In genomic region chr9:97237951-97238851, GRCh38 we compare ENCODE assay signal across 8 cellular contexts.
A peak's percentile ranks its signal among the peaks of the same experiment; 100 is the strongest.
DNase-seq lines count a peak whose midpoint lies in the region; ATAC-seq and TF ChIP-seq lines count a peak whose summit lies in the region.

No MANE protein-coding gene starts in this region.

- peak overlapping the region; percentile 83 for H3K27ac ChIP-seq in parathyroid adenoma
- H3K27ac ChIP-seq in thoracic aorta = peak overlapping the region; percentile 57

- H3K9me3 ChIP-seq in parathyroid adenoma (ENCODE audit: control insufficient read depth, low read length) (no peaks in the 10 kb centered on the region), thoracic aorta (no peaks in the 10 kb centered on the region)

- H3K27ac Mint-ChIP-seq in T-helper 1 cell treated with Interleukin-12 subunit alpha and Interleukin-12 subunit beta and Interleukin-4 antibody, amounts not matched to agents 30 μg/mL and 1 μg/mL, for 36 hours = peak overlapping the region; percentile 90

- H3K27me3 ChIP-seq in parathyroid adenoma (ENCODE audit: control insufficient read depth, insufficient read depth, low read length) = no peaks in the 10 kb centered on the region
- no peaks in the 10 kb centered on the region for H3K27me3 ChIP-seq in thoracic aorta (replicated peaks; ENCODE audit: insufficient read depth)

- H3K9ac ChIP-seq in parathyroid adenoma = peak overlapping the region; percentile 53

- no peaks in the 10 kb centered on the region for H3K36me3 ChIP-seq in parathyroid adenoma (ENCODE audit: control insufficient read depth, insufficient read depth, low read length)
- H3K36me3 ChIP-seq in thoracic aorta = no peaks in the 10 kb centered on the region

- H3K4me1 ChIP-seq in parathyroid adenoma (no peaks in the 10 kb centered on the region), thoracic aorta (ENCODE audit: control insufficient read depth in 1 of 2, low read depth in 2 of 2) (peaks cover 3 to 8% of the 10 kb centered on the region in 2 donors)

- H3K79me2 ChIP-seq in parathyroid adenoma = no peaks in the 10 kb centered on the region

- peak overlapping the region; percentile 74 for H3K4me2 ChIP-seq in parathyroid adenoma (ENCODE audit: low read length)

- no peak for TF ChIP-seq CTCF in parathyroid adenoma (IDR thresholded peaks at IDR 0.05)
- TF ChIP-seq CTCF in thoracic aorta (IDR thresholded peaks at IDR 0.05) = no peak

- H3K4me3 Mint-ChIP-seq in T-helper 1 cell treated with Interleukin-12 subunit alpha and Interleukin-12 subunit beta and Interleukin-4 antibody, amounts not matched to agents 30 μg/mL and 1 μg/mL, for 36 hours = peak overlapping the region; percentile 92

- no peaks in the 10 kb centered on the region for H3K36me3 Mint-ChIP-seq in T-helper 1 cell treated with Interleukin-12 subunit alpha and Interleukin-12 subunit beta and Interleukin-4 antibody, amounts not matched to agents 30 μg/mL and 1 μg/mL, for 36 hours (ENCODE audit: low read depth)

- peaks cover 18% of the 10 kb centered on the region for H3K4me1 Mint-ChIP-seq in T-helper 1 cell treated with Interleukin-12 subunit alpha and Interleukin-12 subunit beta and Interleukin-4 antibody, amounts not matched to agents 30 μg/mL and 1 μg/mL, for 36 hours (ENCODE audit: low read depth)

- peak overlapping the region; percentile 57 for H3K4me3 ChIP-seq in parathyroid adenoma (ENCODE audit: low read depth, low read length)
- peak overlapping the region; percentile 81 for H3K4me3 ChIP-seq in thoracic aorta

- intact Hi-C loops in cardiac septum (cut with DNase I) = no loop called here

- H2AFZ ChIP-seq in parathyroid adenoma = peak overlapping the region; percentile 98

- peaks cover 15% of the 10 kb centered on the region for H3K27me3 Mint-ChIP-seq in T-helper 1 cell treated with Interleukin-12 subunit alpha and Interleukin-12 subunit beta and Interleukin-4 antibody, amounts not matched to agents 30 μg/mL and 1 μg/mL, for 36 hours (ENCODE audit: low read depth)

- peak; percentile 88 for ATAC-seq in GM18861 (IDR thresholded peaks at IDR 0.05; ENCODE audit: unreplicated experiment)
- peak; percentile 58 for ATAC-seq in thoracic aorta (ENCODE audit: insufficient number of reproducible peaks, low FRiP score, low read depth)
- ATAC-seq in HG03342 (IDR thresholded peaks at IDR 0.05; ENCODE audit: unreplicated experiment) = no peak

- H3K9me3 Mint-ChIP-seq in T-helper 1 cell treated with Interleukin-12 subunit alpha and Interleukin-12 subunit beta and Interleukin-4 antibody, amounts not matched to agents 30 μg/mL and 1 μg/mL, for 36 hours = no peaks in the 10 kb centered on the region

- peak; percentile 63 for DNase-seq in MV-4-11 (lab: John Stamatoyannopoulos, UW)
- DNase-seq in amniotic epithelial cell (ENCODE audit: low read depth) = peak; percentile 87
- peak; percentile 92 for DNase-seq in cardiac septum (ENCODE audit: low spot score)
- peak; percentile 23 for DNase-seq in thoracic aorta (ENCODE audit: low spot score)

Comparison
In these comparisons a context has a peak if more than half of its experiments do, and no peak if none do; other contexts are left out.
1. DNase-seq: peak in every context shown above with its lines; median percentile 92 in cardiac septum; 87 in amniotic epithelial cell; 63 in MV-4-11; 23 in thoracic aorta.